In the genomic region with DNA sequence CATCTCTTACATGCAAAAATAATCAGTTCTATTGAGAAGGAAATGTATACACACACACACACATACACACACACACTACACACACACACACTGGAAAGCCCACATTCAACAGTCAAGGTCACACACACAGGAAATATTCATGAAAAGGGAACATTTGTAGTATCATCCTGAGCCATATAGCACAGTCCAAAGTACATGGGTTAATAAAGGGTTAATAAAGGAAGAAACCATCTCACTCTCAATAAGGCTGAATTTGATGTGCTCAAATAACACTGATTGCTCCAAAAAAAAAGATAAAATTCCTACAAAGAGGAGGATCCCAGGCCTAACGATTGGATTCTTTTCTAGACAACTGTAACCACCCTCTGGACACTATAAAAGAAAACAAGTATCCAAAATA, we compare ENCODE assay signal across 20 cellular contexts.
"Had no signal": no experiment of that assay in that cellular context is flagged by ENCODE, and none has a peak within 500 bp of the region (broad histone marks: within the 10 kb centered on the region; RNA-seq: fewer than 3 reads in every experiment).

No MANE protein-coding gene starts in this region.

- H3K36me3 Mint-ChIP-seq: mesothelial cell of epicardium; natural killer cell treated with Interleukin-12 subunit alpha and Interleukin-12 subunit beta and Interleukin-15 and Interleukin-18, amount 100 ng/mL, for 72 hours; stimulated activated effector memory CD8-positive, alpha-beta T cell treated with anti-CD3 and anti-CD28 coated beads, Interleukin-12 subunit alpha, Interleukin-12 subunit beta, amount 100 ng/mL, for 72 hours had no signal

- H3K27ac Mint-ChIP-seq: mesothelial cell of epicardium; naive thymus-derived CD4-positive, alpha-beta T cell; natural killer cell treated with Interleukin-12 subunit alpha and Interleukin-12 subunit beta and Interleukin-15 and Interleukin-18, amount 100 ng/mL, for 72 hours; stimulated activated effector memory CD8-positive, alpha-beta T cell treated with anti-CD3 and anti-CD28 coated beads, Interleukin-12 subunit alpha, Interleukin-12 subunit beta, amount 100 ng/mL, for 72 hours; stimulated activated naive CD8-positive, alpha-beta T cell treated with anti-CD3 and anti-CD28 coated beads, Interleukin-15, Interleukin-2, amounts not matched to agents 100 ng/mL and 50 ng/mL, for 24 hours had no signal

- H3K27me3 Mint-ChIP-seq: naive thymus-derived CD4-positive, alpha-beta T cell; natural killer cell treated with Interleukin-12 subunit alpha and Interleukin-12 subunit beta and Interleukin-15 and Interleukin-18, amount 100 ng/mL, for 72 hours; stimulated activated naive CD8-positive, alpha-beta T cell treated with anti-CD3 and anti-CD28 coated beads, Interleukin-15, Interleukin-2, amounts not matched to agents 100 ng/mL and 50 ng/mL, for 24 hours had no signal

- H3K4me1 ChIP-seq: left ventricle myocardium inferior, right atrium auricular region, suprapubic skin, tibial artery, upper lobe of right lung, uterus had no signal

- H3K4me3 Mint-ChIP-seq: mesothelial cell of epicardium; naive thymus-derived CD4-positive, alpha-beta T cell; natural killer cell treated with Interleukin-12 subunit alpha and Interleukin-12 subunit beta and Interleukin-15 and Interleukin-18, amount 100 ng/mL, for 72 hours; stimulated activated effector memory CD8-positive, alpha-beta T cell treated with anti-CD3 and anti-CD28 coated beads, Interleukin-12 subunit alpha, Interleukin-12 subunit beta, amount 100 ng/mL, for 72 hours; stimulated activated naive CD8-positive, alpha-beta T cell treated with anti-CD3 and anti-CD28 coated beads, Interleukin-15, Interleukin-2, amounts not matched to agents 100 ng/mL and 50 ng/mL, for 24 hours had no signal

- H3K9me3 Mint-ChIP-seq: mesothelial cell of epicardium; naive thymus-derived CD4-positive, alpha-beta T cell; natural killer cell treated with Interleukin-12 subunit alpha and Interleukin-12 subunit beta and Interleukin-15 and Interleukin-18, amount 100 ng/mL, for 72 hours; stimulated activated effector memory CD8-positive, alpha-beta T cell treated with anti-CD3 and anti-CD28 coated beads, Interleukin-12 subunit alpha, Interleukin-12 subunit beta, amount 100 ng/mL, for 72 hours; stimulated activated naive CD8-positive, alpha-beta T cell treated with anti-CD3 and anti-CD28 coated beads, Interleukin-15, Interleukin-2, amounts not matched to agents 100 ng/mL and 50 ng/mL, for 24 hours had no signal

- H3K27me3 ChIP-seq: ovary, right atrium auricular region, suprapubic skin, tibial artery, upper lobe of right lung, uterus had no signal

- H3K36me3 ChIP-seq: left ventricle myocardium inferior, ovary, right atrium auricular region, suprapubic skin, thoracic aorta, tibial artery, upper lobe of right lung, uterus had no signal

- H3K9me3 ChIP-seq: left ventricle myocardium inferior, ovary, right atrium auricular region, suprapubic skin, thoracic aorta, tibial artery, upper lobe of right lung, uterus had no signal

- H3K27ac ChIP-seq: left ventricle myocardium inferior, ovary, right atrium auricular region, skin epidermis, suprapubic skin, thoracic aorta, tibial artery, upper lobe of right lung, uterus had no signal

- DNase-seq: islet precursor cell; left ventricle myocardium inferior; mesendoderm; naive thymus-derived CD4-positive, alpha-beta T cell; ovary; stimulated activated CD4-positive, alpha-beta T cell treated with anti-CD3 and anti-CD28 coated beads, Interleukin-4, amount 100 ng/mL, for 24 hours; stimulated activated naive CD4-positive, alpha-beta T cell; tibial artery; upper lobe of right lung; uterus had no signal

- ATAC-seq: naive thymus-derived CD4-positive, alpha-beta T cell; natural killer cell treated with Interleukin-12 subunit alpha and Interleukin-12 subunit beta and Interleukin-15 and Interleukin-18, amount 100 ng/mL, for 72 hours; sciatic nerve; stimulated activated effector memory CD8-positive, alpha-beta T cell treated with anti-CD3 and anti-CD28 coated beads, Interleukin-12 subunit alpha, Interleukin-12 subunit beta, amount 100 ng/mL, for 72 hours; upper lobe of right lung had no signal

- H3K4me3 ChIP-seq: left ventricle myocardium inferior, lung, ovary, right atrium auricular region, skin epidermis, suprapubic skin, thoracic aorta, tibial artery, upper lobe of right lung, uterus had no signal

- H3K4me1 Mint-ChIP-seq: mesothelial cell of epicardium had no signal
